In the genomic region with DNA sequence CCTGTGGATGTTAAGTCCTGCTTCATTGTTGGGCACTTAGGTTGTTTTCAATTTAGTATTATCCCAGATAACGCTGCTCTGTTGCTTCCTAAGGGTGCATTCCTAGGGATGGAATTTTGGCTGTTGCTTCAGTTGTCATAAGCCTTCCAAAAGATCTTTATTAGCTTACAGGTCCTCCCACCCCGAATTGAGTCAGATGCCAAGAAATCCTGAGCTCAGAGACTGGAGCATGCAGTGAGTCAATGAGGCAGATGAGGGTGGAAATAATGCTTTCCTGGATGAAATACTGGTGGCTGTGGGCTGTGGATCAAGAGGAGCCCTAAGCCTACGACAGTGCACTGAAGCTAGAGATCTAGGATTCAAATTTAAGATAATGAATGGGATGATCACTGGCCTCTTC, we compare ENCODE assay signal across 1 cellular context.
TF ChIP-seq lines count a peak whose summit lies in the region.

No MANE protein-coding gene starts in this region.

TF ChIP-seq in IMR-90, 13 proteins besides CTCF, POLR2A, EP300 and RAD21:
- TF ChIP-seq, protein P1, sequence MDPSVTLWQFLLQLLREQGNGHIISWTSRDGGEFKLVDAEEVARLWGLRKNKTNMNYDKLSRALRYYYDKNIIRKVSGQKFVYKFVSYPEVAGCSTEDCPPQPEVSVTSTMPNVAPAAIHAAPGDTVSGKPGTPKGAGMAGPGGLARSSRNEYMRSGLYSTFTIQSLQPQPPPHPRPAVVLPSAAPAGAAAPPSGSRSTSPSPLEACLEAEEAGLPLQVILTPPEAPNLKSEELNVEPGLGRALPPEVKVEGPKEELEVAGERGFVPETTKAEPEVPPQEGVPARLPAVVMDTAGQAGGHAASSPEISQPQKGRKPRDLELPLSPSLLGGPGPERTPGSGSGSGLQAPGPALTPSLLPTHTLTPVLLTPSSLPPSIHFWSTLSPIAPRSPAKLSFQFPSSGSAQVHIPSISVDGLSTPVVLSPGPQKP (IDR thresholded peaks at IDR 0.05; ENCODE audit: borderline replicate concordance, low read depth, low read length) = no peak
- TF ChIP-seq CEBPB (IDR thresholded peaks at IDR 0.05; ENCODE audit: low read depth, low read length) = peak; percentile 53
- TF ChIP-seq MAFK (IDR thresholded peaks at IDR 0.05; ENCODE audit: low read depth, low read length) = no peak
- no peak for TF ChIP-seq SMC3 (IDR thresholded peaks at IDR 0.05; ENCODE audit: low read depth, low read length)
